1 cellular context compared by ENCODE assay signal in genomic region chr5:56757077-56757476, GRCh38.
TF ChIP-seq lines count a peak whose summit lies in the region.

No MANE protein-coding gene starts in this region.

TF ChIP-seq in IMR-90, 13 proteins besides CTCF, POLR2A, EP300 and RAD21:
- TF ChIP-seq RFX5 (IDR thresholded peaks at IDR 0.05; ENCODE audit: low read depth, low read length) (no peak), RCOR1 (IDR thresholded peaks at IDR 0.05; ENCODE audit: insufficient replicate concordance, low read length) (no peak), USF2 (IDR thresholded peaks at IDR 0.05; ENCODE audit: low read depth, low read length) (no peak), MXI1 (IDR thresholded peaks at IDR 0.05; ENCODE audit: borderline replicate concordance, low read depth, low read length) (no peak), CHD1 (IDR thresholded peaks at IDR 0.05; ENCODE audit: low read depth, low read length) (no peak), CEBPB (IDR thresholded peaks at IDR 0.05; ENCODE audit: low read depth, low read length) (no peak), MAFK (IDR thresholded peaks at IDR 0.05; ENCODE audit: low read depth, low read length) (no peak), FOS (IDR thresholded peaks at IDR 0.05; ENCODE audit: low read depth, low read length) (no peak), MAZ (IDR thresholded peaks at IDR 0.05; ENCODE audit: borderline replicate concordance, low read depth, low read length) (no peak), ELK1 (IDR thresholded peaks at IDR 0.05; ENCODE audit: borderline replicate concordance, low read depth, low read length) (no peak), SMC3 (IDR thresholded peaks at IDR 0.05; ENCODE audit: low read depth, low read length) (no peak), NFE2L2 (IDR thresholded peaks at IDR 0.05; ENCODE audit: low read depth, low read length) (no peak), BHLHE40 (IDR thresholded peaks at IDR 0.05; ENCODE audit: low read depth, low read length) (no peak)
